Comparison of ENCODE assay signal across 14 cellular contexts in genomic region chr3:191356586-191357439, GRCh38. TPM values are rescaled to one million over a fixed set of nuclear protein-coding genes. Genes with fewer than 3 reads are reported as not detected.
DNase-seq lines count a peak whose midpoint lies in the region; ATAC-seq, FAIRE-seq and TF ChIP-seq lines count a peak whose summit lies in the region.
"Had no signal": no experiment of that assay in that cellular context is flagged by ENCODE, and none has a peak within 500 bp of the region (broad histone marks: within the 10 kb centered on the region; RNA-seq: fewer than 3 reads in every experiment).

No MANE protein-coding gene starts in this region.

- H3K4me3 ChIP-seq in foreskin fibroblast (ENCODE audit: low read depth in 1 of 2, low read length in 2 of 2) (no peak overlapping the region), trophoblast cell (ENCODE audit: low read depth, low read length) (no peak overlapping the region)
- H3K4me3 ChIP-seq: coronary artery had no signal

- no peaks in the 10 kb centered on the region for H3K79me2 ChIP-seq in trophoblast cell (ENCODE audit: control insufficient read depth, insufficient read depth, low read length, poor library complexity)

- no peak overlapping the region for H3K18ac ChIP-seq in trophoblast cell (ENCODE audit: low read length)

- H3K9me3 Mint-ChIP-seq in glutamatergic neuron (ENCODE audit: unreplicated experiment): no peaks in the 10 kb centered on the region

- TF ChIP-seq CTCF in foreskin fibroblast (IDR thresholded peaks at IDR 0.05; ENCODE audit: low read depth, low read length): no peak
- no peak for TF ChIP-seq CTCF in glutamatergic neuron (IDR thresholded peaks at IDR 0.05; ENCODE audit: partially characterized antibody, unreplicated experiment)

- peaks cover 7 to 13% of the 10 kb centered on the region in 2 experiments for H3K4me1 ChIP-seq in trophoblast cell (ENCODE audit: control insufficient read depth in 1 of 2, insufficient read depth in 2 of 2, low read length in 2 of 2)

- H3K36me3 ChIP-seq in trophoblast cell (ENCODE audit: control insufficient read depth in 1 of 2, insufficient read depth in 2 of 2, low read length in 2 of 2): peaks cover 2 to 8% of the 10 kb centered on the region in 2 experiments

- H3K4me2 ChIP-seq in trophoblast cell (ENCODE audit: low read length): peak overlapping the region; percentile 19

- peak overlapping the region; percentile 64 for H2BK12ac ChIP-seq in trophoblast cell (ENCODE audit: low read length)

- no peak overlapping the region for H4K8ac ChIP-seq in trophoblast cell (ENCODE audit: low read depth, low read length)

- H3K27me3 Mint-ChIP-seq in glutamatergic neuron (ENCODE audit: unreplicated experiment): peaks cover 3% of the 10 kb centered on the region

- H3K79me1 ChIP-seq in trophoblast cell (ENCODE audit: low read length): peaks cover 4% of the 10 kb centered on the region

- no peak overlapping the region for H2BK5ac ChIP-seq in trophoblast cell (ENCODE audit: low read depth, low read length, poor library complexity)

- FAIRE-seq in RCC 7860 (lab: Jason Lieb, UNC): peak; percentile 81

- H3K27me3 ChIP-seq in trophoblast cell (ENCODE audit: insufficient read depth, low read length): no peaks in the 10 kb centered on the region

- H3K23ac ChIP-seq in trophoblast cell (ENCODE audit: low read length): no peak overlapping the region

- DNase-seq in GM03348 (ENCODE audit: low spot score) (peak; percentile 50), RCC 7860 (ENCODE audit: low spot score) (peak; percentile 58), foreskin fibroblast (peak; percentile 45 to 76), trophoblast cell (peak; percentile 22 to 81), glutamatergic neuron (no peak), putamen (ENCODE audit: low spot score) (no peak)
- DNase-seq in stimulated activated CD4-positive, alpha-beta T cell treated with anti-CD3 and anti-CD28 coated beads, Interleukin-4, amount 100 ng/mL, for 4 hours: no peak
- DNase-seq: DMS153; H7; NCI-H1105 treated with DMSO at 0.1 percent for 48 hours; stimulated activated naive CD4-positive, alpha-beta T cell treated with Interleukin-2 at 50 U/mL for 16 hours; WERI-Rb-1 had no signal

- H2AK5ac ChIP-seq in trophoblast cell (ENCODE audit: low read length): peak overlapping the region; percentile 62

- H3K14ac ChIP-seq in trophoblast cell (ENCODE audit: low read length): peak overlapping the region; percentile 37

- no peaks in the 10 kb centered on the region for H3K9me3 ChIP-seq in trophoblast cell (ENCODE audit: insufficient read depth, low read depth, low read length)

- H3K27ac ChIP-seq in trophoblast cell (ENCODE audit: low read depth, low read length): peak overlapping the region; percentile 83
- H3K27ac ChIP-seq: WERI-Rb-1 had no signal

- H4K91ac ChIP-seq in trophoblast cell (ENCODE audit: low read depth, low read length): no peak overlapping the region

- H3K4ac ChIP-seq in trophoblast cell (ENCODE audit: low read depth, low read length): no peak overlapping the region

- WGBS in trophoblast cell (ENCODE audit: extremely low coverage, insufficient coverage, insufficient read length): no CpG with 5 or more reads among the region's 6 CpGs

- no peak overlapping the region for H3K4me3 Mint-ChIP-seq in glutamatergic neuron (ENCODE audit: unreplicated experiment)

- H2BK120ac ChIP-seq in trophoblast cell (ENCODE audit: insufficient read depth, low read length, poor library complexity): no peak overlapping the region

- no peak overlapping the region for H2AFZ ChIP-seq in trophoblast cell (ENCODE audit: insufficient read depth, low read length, poor library complexity)

- peaks cover 24% of the 10 kb centered on the region for H3K4me1 Mint-ChIP-seq in glutamatergic neuron (ENCODE audit: low read depth, unreplicated experiment)

- no peak overlapping the region for H3K27ac Mint-ChIP-seq in glutamatergic neuron (ENCODE audit: unreplicated experiment)

- H3K9ac ChIP-seq in trophoblast cell (ENCODE audit: low read length): no peak overlapping the region

- no peak overlapping the region for H4K12ac ChIP-seq in trophoblast cell (ENCODE audit: low read depth, low read length)

- peaks cover 7% of the 10 kb centered on the region for H3K36me3 Mint-ChIP-seq in glutamatergic neuron (ENCODE audit: unreplicated experiment)

- ATAC-seq in GM18520 (IDR thresholded peaks at IDR 0.05; ENCODE audit: unreplicated experiment): no peak

RNA-seq across cellular contexts. Expression of gene UTS2B, which starts 26.5 kb away (rescaled TPM):
- 0.14 and 0.18 TPM in 2 replicates for polyA plus RNA-seq in trophoblast cell (2013)
- total RNA-seq in glutamatergic neuron (ENCODE audit: unreplicated experiment): not detected

RNA-seq across cellular contexts. Expression of gene CCDC50, which starts 27.6 kb away (rescaled TPM):
- 48.0 and 50.1 TPM in 2 replicates for polyA plus RNA-seq in trophoblast cell (2013)
- total RNA-seq in glutamatergic neuron (ENCODE audit: unreplicated experiment): 144 TPM

Comparison
In these comparisons a context has a peak if more than half of its experiments do, and no peak if none do; other contexts are left out.
1. DNase-seq: peak in GM03348 (single experiment), RCC 7860 (single experiment), foreskin fibroblast (2 of 2) and trophoblast cell (2 of 2); none in stimulated activated CD4-positive, alpha-beta T cell treated with anti-CD3 and anti-CD28 coated beads, Interleukin-4, amount 100 ng/mL, for 4 hours (0 of 2), glutamatergic neuron (single experiment) and putamen (single experiment).